1 cellular context compared by ENCODE assay signal in the genomic region with DNA sequence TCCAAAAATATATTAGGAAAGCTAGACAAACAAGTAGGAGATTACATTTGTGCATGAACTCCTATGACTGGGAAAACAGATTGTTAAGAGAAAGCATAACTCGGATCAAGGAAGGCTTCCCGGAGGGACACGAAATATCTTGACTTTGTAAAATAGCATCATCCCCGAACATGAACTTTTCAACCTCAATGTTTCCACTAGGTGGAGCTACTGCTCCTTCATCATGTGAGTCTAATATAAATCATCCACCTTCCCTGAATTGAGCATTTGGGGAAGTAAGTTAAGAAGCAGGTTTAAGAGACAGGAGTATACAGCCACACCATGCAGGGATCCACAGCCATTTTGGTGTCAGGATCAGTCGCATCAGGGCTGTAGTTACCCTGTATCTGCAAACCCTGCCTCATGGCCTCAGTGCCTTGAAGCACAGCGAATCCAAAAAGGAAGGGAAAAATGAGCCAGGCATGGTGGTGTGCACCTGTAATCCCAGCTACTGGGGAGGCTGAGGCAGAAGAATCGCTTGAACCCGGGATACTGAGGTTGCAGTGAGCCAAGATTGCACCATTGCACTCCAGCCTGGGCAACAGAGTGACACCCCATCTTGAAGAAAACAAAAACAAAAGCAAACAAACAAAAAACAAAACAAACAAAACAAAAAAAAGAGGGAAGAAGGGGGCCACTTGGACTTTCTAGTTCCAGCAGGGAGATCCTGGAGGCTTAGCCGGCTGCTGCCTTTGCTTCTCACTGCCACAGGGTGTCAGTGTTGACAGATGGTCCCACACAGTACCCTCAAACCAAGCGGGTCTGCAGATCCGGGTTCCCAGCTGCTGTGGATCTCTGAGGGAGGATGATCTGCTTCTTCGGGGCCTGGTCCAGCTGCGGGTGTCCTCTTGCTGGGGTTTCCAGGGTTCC.
TF ChIP-seq lines count a peak whose summit lies in the region.
"Not testable (repeated sequence)": the region's sequence is repeated elsewhere in the genome, so short reads cannot be mapped to it uniquely, and the experiment has no call there.

No MANE protein-coding gene starts in this region.

TF ChIP-seq in K562, 482 proteins besides CTCF, POLR2A, EP300 and RAD21:
- 0 out of 2 replicates have a peak, but pooled peaks have one; percentile 2 for TF ChIP-seq TFAP4 (CRISPR knock-in tag; IDR thresholded peaks at IDR 0.05; ENCODE audit: borderline replicate concordance)
- TF ChIP-seq, protein P1, sequence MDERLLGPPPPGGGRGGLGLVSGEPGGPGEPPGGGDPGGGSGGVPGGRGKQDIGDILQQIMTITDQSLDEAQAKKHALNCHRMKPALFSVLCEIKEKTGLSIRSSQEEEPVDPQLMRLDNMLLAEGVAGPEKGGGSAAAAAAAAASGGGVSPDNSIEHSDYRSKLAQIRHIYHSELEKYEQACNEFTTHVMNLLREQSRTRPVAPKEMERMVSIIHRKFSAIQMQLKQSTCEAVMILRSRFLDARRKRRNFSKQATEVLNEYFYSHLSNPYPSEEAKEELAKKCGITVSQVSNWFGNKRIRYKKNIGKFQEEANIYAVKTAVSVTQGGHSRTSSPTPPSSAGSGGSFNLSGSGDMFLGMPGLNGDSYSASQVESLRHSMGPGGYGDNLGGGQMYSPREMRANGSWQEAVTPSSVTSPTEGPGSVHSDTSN (CRISPR knock-in tag; IDR thresholded peaks at IDR 0.05; ENCODE audit: low read depth): not testable (repeated sequence)
- TF ChIP-seq, protein P1 (tag; conservative IDR thresholded peaks at IDR 0.05; ENCODE audit: low read depth): peak; percentile 67
- TF ChIP-seq HLTF (IDR thresholded peaks at IDR 0.05): 0 out of 2 replicates have a peak, but pooled peaks have one; percentile 30
- TF ChIP-seq SMARCA5 (IDR thresholded peaks at IDR 0.05): peak; percentile 51; the same call in 1 of the 2 replicates
- peak; percentile 68 for TF ChIP-seq MEIS2 (IDR thresholded peaks at IDR 0.05; ENCODE audit: partially characterized antibody)
- TF ChIP-seq, protein P2, sequence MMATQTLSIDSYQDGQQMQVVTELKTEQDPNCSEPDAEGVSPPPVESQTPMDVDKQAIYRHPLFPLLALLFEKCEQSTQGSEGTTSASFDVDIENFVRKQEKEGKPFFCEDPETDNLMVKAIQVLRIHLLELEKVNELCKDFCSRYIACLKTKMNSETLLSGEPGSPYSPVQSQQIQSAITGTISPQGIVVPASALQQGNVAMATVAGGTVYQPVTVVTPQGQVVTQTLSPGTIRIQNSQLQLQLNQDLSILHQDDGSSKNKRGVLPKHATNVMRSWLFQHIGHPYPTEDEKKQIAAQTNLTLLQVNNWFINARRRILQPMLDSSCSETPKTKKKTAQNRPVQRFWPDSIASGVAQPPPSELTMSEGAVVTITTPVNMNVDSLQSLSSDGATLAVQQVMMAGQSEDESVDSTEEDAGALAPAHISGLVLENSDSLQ (IDR thresholded peaks at IDR 0.05): peak; percentile 43; the same call in 1 of the 2 replicates
